ENCODE assay signal across 19 cellular contexts in genomic region chr17:78401246-78401645, GRCh38. TPM values are rescaled to one million over a fixed set of nuclear protein-coding genes. Genes with fewer than 3 reads are reported as not detected.
DNase-seq lines count a peak whose midpoint lies in the region; ATAC-seq and TF ChIP-seq lines count a peak whose summit lies in the region.
"Had no signal": no experiment of that assay in that cellular context is flagged by ENCODE, and none has a peak within 500 bp of the region (broad histone marks: within the 10 kb centered on the region; RNA-seq: fewer than 3 reads in every experiment).

No MANE protein-coding gene starts in this region.

- TF ChIP-seq POLR2A in IMR-90 (IDR thresholded peaks at IDR 0.05; ENCODE audit: low read depth, low read length), result no peak

- intact Hi-C loops in activated CD4-positive, alpha-beta memory T cell treated with anti-CD3 and anti-CD28 coated beads for 36 hours (cut with micrococcal nuclease), result no loop called here
- intact Hi-C loops in IMR-90 (cut with micrococcal nuclease), result no loop called here

- H2BK20ac ChIP-seq in IMR-90 (ENCODE audit: low read depth, low read length), result no peak overlapping the region

- no peaks in the 10 kb centered on the region for H3K9me3 Mint-ChIP-seq in activated CD4-positive, alpha-beta memory T cell treated with anti-CD3 and anti-CD28 coated beads, Interleukin-2, amount 10 ng/mL, durations not matched to agents 7 days and 5 days
- no peaks in the 10 kb centered on the region for H3K9me3 Mint-ChIP-seq in activated CD4-positive, alpha-beta memory T cell treated with anti-CD3 and anti-CD28 coated beads for 36 hours
- no peaks in the 10 kb centered on the region for H3K9me3 Mint-ChIP-seq in osteocyte (ENCODE audit: unreplicated experiment)
- H3K9me3 Mint-ChIP-seq: neural crest cell had no signal

- POLR2A ChIA-PET in activated CD4-positive, alpha-beta memory T cell treated with anti-CD3 and anti-CD28 coated beads, Interleukin-2, amount 10 ng/mL, durations not matched to agents 7 days and 5 days (lab: Charles Lee), result interaction anchor here (1.6 kb wide), 1 partner anchor 11 kb away, joined by 3 read pairs; no protein-coding TSS in a partner anchor
- POLR2A ChIA-PET in activated CD4-positive, alpha-beta memory T cell treated with anti-CD3 and anti-CD28 coated beads for 36 hours (lab: Charles Lee), result no interaction called here
- POLR2A ChIA-PET in IMR-90 (lab: Charles Lee; ENCODE audit: unreplicated experiment), result interaction anchor here (0.7 kb wide), 1 partner anchor 20 kb away, joined by 4 read pairs; no protein-coding TSS in a partner anchor

- TF ChIP-seq RAD21 in IMR-90 (IDR thresholded peaks at IDR 0.05; ENCODE audit: low read length), result no peak

- H3K9me1 ChIP-seq in IMR-90 (ENCODE audit: insufficient read depth, low read length), result peaks cover 28% of the 10 kb centered on the region

- DNase-seq in activated CD4-positive, alpha-beta memory T cell treated with anti-CD3 and anti-CD28 coated beads, Interleukin-2, amount 10 ng/mL, durations not matched to agents 7 days and 5 days, result no peak
- DNase-seq in activated CD4-positive, alpha-beta memory T cell treated with anti-CD3 and anti-CD28 coated beads for 36 hours, result no peak
- DNase-seq in IMR-90 (peak; percentile 31), choroid plexus epithelial cell (ENCODE audit: low read depth) (peak; percentile 57), osteocyte (ENCODE audit: extremely low spot score, unreplicated experiment) (no peak), KG1 (lab: John Stamatoyannopoulos, UW) (no peak), NCI-H2171 treated with DMSO at 0.1 percent for 48 hours (lab: John Stamatoyannopoulos, UW) (no peak)
- DNase-seq: ACHN; activated CD4-positive, CD25-positive, alpha-beta regulatory T cell; amniotic stem cell; COR-L47; GM23248; NCI-H1092 treated with DMSO at 0.1 percent for 48 hours; NCI-H446; stimulated activated naive CD4-positive, alpha-beta T cell treated with Interleukin-2 at 50 U/mL for 16 hours; uterus had no signal

- H2AFZ ChIP-seq in IMR-90 (replicated peaks; ENCODE audit: low read length, poor library complexity), result peak overlapping the region; percentile 23
- H2AFZ ChIP-seq: GM23248 had no signal

- no peaks in the 10 kb centered on the region for H3K9me3 ChIP-seq in IMR-90 (ENCODE audit: control insufficient read depth, insufficient read depth, low read length)
- H3K9me3 ChIP-seq: left lung, uterus had no signal

- no peak for TF ChIP-seq CTCF in IMR-90 (conservative IDR thresholded peaks at IDR 0.05; ENCODE audit: low read depth, low read length)
- TF ChIP-seq CTCF in choroid plexus epithelial cell (conservative IDR thresholded peaks at IDR 0.05; ENCODE audit: low read depth, low read length), result no peak
- no peak for TF ChIP-seq CTCF in osteocyte (IDR thresholded peaks at IDR 0.05)

- H3K4me3 Mint-ChIP-seq in activated CD4-positive, alpha-beta memory T cell treated with anti-CD3 and anti-CD28 coated beads, Interleukin-2, amount 10 ng/mL, durations not matched to agents 7 days and 5 days, result no peak overlapping the region
- no peak overlapping the region for H3K4me3 Mint-ChIP-seq in activated CD4-positive, alpha-beta memory T cell treated with anti-CD3 and anti-CD28 coated beads for 36 hours
- H3K4me3 Mint-ChIP-seq in osteocyte (ENCODE audit: unreplicated experiment), result no peak overlapping the region
- H3K4me3 Mint-ChIP-seq: neural crest cell had no signal

- peaks cover 10% of the 10 kb centered on the region for H3K4me1 Mint-ChIP-seq in activated CD4-positive, alpha-beta memory T cell treated with anti-CD3 and anti-CD28 coated beads, Interleukin-2, amount 10 ng/mL, durations not matched to agents 7 days and 5 days
- H3K4me1 Mint-ChIP-seq in activated CD4-positive, alpha-beta memory T cell treated with anti-CD3 and anti-CD28 coated beads for 36 hours (ENCODE audit: low read depth), result peaks cover 6% of the 10 kb centered on the region
- peaks cover 36% of the 10 kb centered on the region for H3K4me1 Mint-ChIP-seq in osteocyte (ENCODE audit: unreplicated experiment)
- H3K4me1 Mint-ChIP-seq: neural crest cell had no signal

- H3K4me3 ChIP-seq in IMR-90 (ENCODE audit: insufficient read depth, low read depth, low read length), result no peak overlapping the region
- no peak overlapping the region for H3K4me3 ChIP-seq in choroid plexus epithelial cell (ENCODE audit: low read depth, low read length)
- H3K4me3 ChIP-seq: GM23248, left lung, uterus had no signal

- H3K27me3 ChIP-seq in IMR-90 (ENCODE audit: control insufficient read depth, insufficient read depth, low read length), result no peaks in the 10 kb centered on the region
- H3K27me3 ChIP-seq: left lung, uterus had no signal

- no peak overlapping the region for H4K91ac ChIP-seq in IMR-90 (ENCODE audit: insufficient read depth, low read depth, low read length)

- no peak overlapping the region for H3K56ac ChIP-seq in IMR-90 (ENCODE audit: extremely low read depth, insufficient read depth, low read length)

- in situ Hi-C loops in IMR-90 (cut with MboI; ENCODE audit: low sequenced_read_pairs), result no loop called here

- 71% methylated on average over 5 of the region's 6 CpGs; no CpG with 5 or more reads in 1 of the 2 experiments for WGBS in IMR-90 (ENCODE audit: extremely low coverage in 2 of 2, insufficient read length in 1 of 2), 2 experiments

- no TSS peak for BruUV-seq in IMR-90 (replicated peaks; lab: Mats Ljungman, UMichigan)

- peak overlapping the region; percentile 46 for H3K27ac ChIP-seq in IMR-90 (ENCODE audit: insufficient read depth, low read length)
- H3K27ac ChIP-seq: GM23248, left lung, uterus had no signal

- H2AK9ac ChIP-seq in IMR-90 (replicated peaks; ENCODE audit: low read depth, low read length, poor library complexity), result no peak overlapping the region

- H4K20me1 ChIP-seq in IMR-90 (ENCODE audit: insufficient read depth, low read length), result peaks cover 30% of the 10 kb centered on the region

- H3K4me2 ChIP-seq in IMR-90 (ENCODE audit: low read depth, low read length), result no peak overlapping the region

- no peak overlapping the region for H2BK120ac ChIP-seq in IMR-90 (ENCODE audit: low read depth, low read length)

- H4K5ac ChIP-seq in IMR-90 (ENCODE audit: low read depth, low read length), result no peak overlapping the region

- H3K36me3 Mint-ChIP-seq in activated CD4-positive, alpha-beta memory T cell treated with anti-CD3 and anti-CD28 coated beads, Interleukin-2, amount 10 ng/mL, durations not matched to agents 7 days and 5 days (ENCODE audit: low read depth), result peaks cover 87% of the 10 kb centered on the region
- peaks cover 75% of the 10 kb centered on the region for H3K36me3 Mint-ChIP-seq in activated CD4-positive, alpha-beta memory T cell treated with anti-CD3 and anti-CD28 coated beads for 36 hours
- peaks cover 41% of the 10 kb centered on the region for H3K36me3 Mint-ChIP-seq in osteocyte (ENCODE audit: unreplicated experiment)

- ATAC-seq in IMR-90 (ENCODE audit: low read depth), result peak; percentile 79
- no peak for ATAC-seq in HG02840 (IDR thresholded peaks at IDR 0.05; ENCODE audit: low FRiP score, unreplicated experiment)
- ATAC-seq: left lung had no signal

- no peak overlapping the region for H2BK5ac ChIP-seq in IMR-90 (ENCODE audit: low read depth, low read length, poor library complexity, severe bottlenecking)

- peaks cover 40 to 86% of the 10 kb centered on the region in 2 experiments for H3K79me1 ChIP-seq in IMR-90 (ENCODE audit: low read depth in 1 of 2, low read length in 2 of 2)

- H3K27ac Mint-ChIP-seq in activated CD4-positive, alpha-beta memory T cell treated with anti-CD3 and anti-CD28 coated beads, Interleukin-2, amount 10 ng/mL, durations not matched to agents 7 days and 5 days, result peak overlapping the region; percentile 32
- no peak overlapping the region for H3K27ac Mint-ChIP-seq in activated CD4-positive, alpha-beta memory T cell treated with anti-CD3 and anti-CD28 coated beads for 36 hours
- H3K27ac Mint-ChIP-seq in osteocyte (ENCODE audit: unreplicated experiment), result peak overlapping the region; percentile 50

- no peak overlapping the region for H3K23ac ChIP-seq in IMR-90 (ENCODE audit: low read depth, low read length)

- no peak overlapping the region for H2AK5ac ChIP-seq in IMR-90 (ENCODE audit: low read depth, low read length)

- H4K8ac ChIP-seq in IMR-90 (ENCODE audit: low read depth in 2 of 2, low read length in 2 of 2), result no peak overlapping the region

- 0 out of 2 replicates have a peak overlapping the region, but pooled peaks have one; percentile 4 for H3K14ac ChIP-seq in IMR-90 (replicated peaks; ENCODE audit: low read depth, low read length)

- H3K4ac ChIP-seq in IMR-90 (ENCODE audit: low read depth, low read length), result peak overlapping the region; percentile 59; the same call in 1 of the 2 replicates

- H3K4me1 ChIP-seq in IMR-90 (ENCODE audit: control insufficient read depth, insufficient read depth, low read length), result peaks cover 11% of the 10 kb centered on the region; the same call in 1 of the 2 replicates

- CTCF ChIA-PET in activated CD4-positive, alpha-beta memory T cell treated with anti-CD3 and anti-CD28 coated beads, Interleukin-2, amount 10 ng/mL, durations not matched to agents 7 days and 5 days (lab: Charles Lee), result interaction anchor here (1.1 to 1.5 kb wide), 2 partner anchors 13 to 21 kb away, joined by 3 read pairs; no protein-coding TSS in a partner anchor
- CTCF ChIA-PET in activated CD4-positive, alpha-beta memory T cell treated with anti-CD3 and anti-CD28 coated beads for 36 hours (lab: Charles Lee), result interaction anchor here (1.0 to 1.2 kb wide), 3 partner anchors 11 to 28 kb away, joined by 3 to 4 read pairs (median 3); no protein-coding TSS in a partner anchor
- CTCF ChIA-PET in IMR-90 (lab: Yijun Ruan, JAX), result no interaction called here

- H3K18ac ChIP-seq in IMR-90 (ENCODE audit: low read depth, low read length), result no peak overlapping the region

- dilution Hi-C loops in IMR-90 (cut with HindIII; ENCODE audit: low sequenced_read_pairs, unreplicated experiment), result no loop called here

- H3K9ac ChIP-seq in IMR-90 (ENCODE audit: low read depth, low read length), result no peak overlapping the region
- H3K9ac ChIP-seq: GM23248 had no signal

- H3K36me3 ChIP-seq in IMR-90 (ENCODE audit: control insufficient read depth, insufficient read depth, low read length), result peaks cover 80% of the 10 kb centered on the region
- H3K36me3 ChIP-seq: uterus had no signal

- no peak overlapping the region for H2BK15ac ChIP-seq in IMR-90 (ENCODE audit: low read depth, low read length)

- no peaks in the 10 kb centered on the region for H3K27me3 Mint-ChIP-seq in activated CD4-positive, alpha-beta memory T cell treated with anti-CD3 and anti-CD28 coated beads, Interleukin-2, amount 10 ng/mL, durations not matched to agents 7 days and 5 days
- no peaks in the 10 kb centered on the region for H3K27me3 Mint-ChIP-seq in activated CD4-positive, alpha-beta memory T cell treated with anti-CD3 and anti-CD28 coated beads for 36 hours
- H3K27me3 Mint-ChIP-seq in osteocyte (ENCODE audit: unreplicated experiment), result no peaks in the 10 kb centered on the region

RNA-seq across cellular contexts. Expression of gene PGS1, which starts 22.8 kb away (rescaled TPM):
- total RNA-seq in activated CD4-positive, alpha-beta memory T cell treated with anti-CD3 and anti-CD28 coated beads, Interleukin-2, amount 10 ng/mL, durations not matched to agents 7 days and 5 days, result 10 to 100 TPM; 70.7 to 75.5 TPM
- total RNA-seq in activated CD4-positive, alpha-beta memory T cell treated with anti-CD3 and anti-CD28 coated beads for 36 hours, result 10 to 100 TPM; 75.8 to 78.1 TPM
- total RNA-seq in IMR-90 (2012; rRNA removed), result 14.4 and 18.5 TPM in 2 replicates
- 35.5 and 43.2 TPM in 2 replicates for polyA plus RNA-seq in IMR-90 (2012; rRNA removed)
- 26.3 and 45.8 TPM in 2 replicates for polyA plus RNA-seq in IMR-90 (2012; cell fraction: cytosol; rRNA removed)
- 189 and 191 TPM in 2 replicates for polyA plus RNA-seq in IMR-90 (2012; cell fraction: nucleus; rRNA removed; ENCODE audit: low replicate concordance)
- 52.7 and 53.0 TPM in 2 replicates for total RNA-seq in osteocyte

RNA-seq across cellular contexts. Expression of gene SOCS3, which starts 41.4 kb away (rescaled TPM):
- total RNA-seq in activated CD4-positive, alpha-beta memory T cell treated with anti-CD3 and anti-CD28 coated beads, Interleukin-2, amount 10 ng/mL, durations not matched to agents 7 days and 5 days, result 10 to 100 TPM; 68.7 to 69.8 TPM
- total RNA-seq in activated CD4-positive, alpha-beta memory T cell treated with anti-CD3 and anti-CD28 coated beads for 36 hours, result 100 to 1,000 TPM; 162 to 167 TPM
- 19.7 and 19.9 TPM in 2 replicates for total RNA-seq in IMR-90 (2012; rRNA removed)
- 18.3 and 19.2 TPM in 2 replicates for polyA plus RNA-seq in IMR-90 (2012; rRNA removed)
- polyA plus RNA-seq in IMR-90 (2012; cell fraction: cytosol; rRNA removed), result 29.0 and 102 TPM in 2 replicates
- 163 and 202 TPM in 2 replicates for polyA plus RNA-seq in IMR-90 (2012; cell fraction: nucleus; rRNA removed; ENCODE audit: low replicate concordance)
- 79.1 and 86.4 TPM in 2 replicates for total RNA-seq in osteocyte

Comparison
In these comparisons a context has a peak if more than half of its experiments do, and no peak if none do; other contexts are left out.
1. DNase-seq: peak in IMR-90 (single experiment) and choroid plexus epithelial cell (single experiment); none in activated CD4-positive, alpha-beta memory T cell treated with anti-CD3 and anti-CD28 coated beads, Interleukin-2, amount 10 ng/mL, durations not matched to agents 7 days and 5 days (single experiment), activated CD4-positive, alpha-beta memory T cell treated with anti-CD3 and anti-CD28 coated beads for 36 hours (single experiment), osteocyte (single experiment), KG1 (single experiment) and NCI-H2171 treated with DMSO at 0.1 percent for 48 hours (single experiment).